33 cellular contexts compared by ENCODE assay signal in genomic region chr19:21402303-21402985, GRCh38.
"Had no signal": no experiment of that assay in that cellular context is flagged by ENCODE, and none has a peak within 500 bp of the region (broad histone marks: within the 10 kb centered on the region; RNA-seq: fewer than 3 reads in every experiment).

No MANE protein-coding gene starts in this region.

- H3K4me1 ChIP-seq: breast epithelium, SJSA1 had no signal

- H3K4me3 ChIP-seq: adrenal gland, body of pancreas, breast epithelium, SJSA1 had no signal

- H3K27me3 ChIP-seq: adrenal gland, body of pancreas, breast epithelium, SJSA1 had no signal

- H3K4me3 Mint-ChIP-seq: activated B cell treated with CpG ODN at 0.5 μM for 24 hours; activated CD4-positive, alpha-beta memory T cell treated with anti-CD3 and anti-CD28 coated beads for 36 hours; activated naive CD4-positive, alpha-beta T cell treated with anti-CD3 and anti-CD28 coated beads for 36 hours; activated T-cell treated with anti-CD3 and anti-CD28 coated beads, Interleukin-2, amount 50 U/mL, for 4 hours; activated T-helper 1 cell treated with anti-CD3 and anti-CD28 coated beads, Interleukin-12 subunit alpha, Interleukin-12 subunit beta, Interleukin-2, Interleukin-4 antibody, amounts not matched to agents 30 ng/mL and 10 ng/mL and 1 ng/mL, durations not matched to agents 14 hours and 24 hours and 36 hours had no signal

- H3K27ac ChIP-seq: body of pancreas, breast epithelium, SJSA1 had no signal

- DNase-seq: activated B cell treated with CpG ODN at 0.5 μM for 24 hours; activated CD4-positive, alpha-beta memory T cell treated with anti-CD3 and anti-CD28 coated beads for 36 hours; activated CD4-positive, alpha-beta T cell treated with anti-CD3 and anti-CD28 coated beads for 4 hours; activated CD4-positive, alpha-beta T cell treated with anti-CD3 and anti-CD28 coated beads, Interleukin-2, amount 50 U/mL, for 1 hour; activated CD4-positive, CD25-positive, alpha-beta regulatory T cell treated with anti-CD3 and anti-CD28 coated beads, Interleukin-2, amount 50 U/mL, for 72 hours; activated CD8-positive, alpha-beta memory T cell treated with anti-CD3 and anti-CD28 coated beads, Interleukin-2, amount 50 U/mL, for 4 hours; activated gamma-delta T cell treated with Interleukin-2 at 50 U/mL for 16 hours; activated naive CD4-positive, alpha-beta T cell treated with anti-CD3 and anti-CD28 coated beads for 36 hours; activated T-cell treated with anti-CD3 and anti-CD28 coated beads for 4 hours; activated T-cell treated with anti-CD3 and anti-CD28 coated beads, Interleukin-2, amount 50 U/mL, for 4 hours; adrenal gland; body of pancreas; caudate nucleus; Kasumi-1; KG1; MM.1S; MV-4-11; NCI-H1092; NCI-H1436 treated with DMSO at 0.1 percent for 48 hours; NCI-H1694 treated with DMSO at 0.1 percent for 48 hours; NCI-H2029; NCI-H345; NCI-H524 treated with DMSO at 0.1 percent for 48 hours; SHP77 treated with DMSO at 0.1 percent for 48 hours; SW 1271; T-helper 1 cell; T1000 had no signal

- H3K27ac Mint-ChIP-seq: activated B cell treated with CpG ODN at 0.5 μM for 24 hours; activated CD4-positive, alpha-beta memory T cell treated with anti-CD3 and anti-CD28 coated beads for 36 hours; activated naive CD4-positive, alpha-beta T cell treated with anti-CD3 and anti-CD28 coated beads for 36 hours; activated naive CD4-positive, alpha-beta T cell treated with anti-CD3 and anti-CD28 coated beads, Interleukin-2, amount 50 U/mL, for 72 hours; activated T-helper 1 cell treated with anti-CD3 and anti-CD28 coated beads, Interleukin-12 subunit alpha, Interleukin-12 subunit beta, Interleukin-2, Interleukin-4 antibody, amounts not matched to agents 30 ng/mL and 10 ng/mL and 1 ng/mL, durations not matched to agents 14 hours and 24 hours and 36 hours had no signal

- ATAC-seq: activated naive CD4-positive, alpha-beta T cell treated with anti-CD3 and anti-CD28 coated beads, Interleukin-2, amount 50 U/mL, for 72 hours; activated T-cell treated with anti-CD3 and anti-CD28 coated beads, Interleukin-2, amount 50 U/mL, for 4 hours; body of pancreas; Panc1; SK-N-SH treated with all-trans-retinoic acid at 6 μM for 48 hours had no signal

- H3K36me3 ChIP-seq: adrenal gland, breast epithelium, SJSA1 had no signal

- H3K9me3 ChIP-seq: body of pancreas, SJSA1 had no signal

- H3K27me3 Mint-ChIP-seq: activated B cell treated with CpG ODN at 0.5 μM for 24 hours; activated CD4-positive, alpha-beta memory T cell treated with anti-CD3 and anti-CD28 coated beads for 36 hours had no signal
